In the genomic region with DNA sequence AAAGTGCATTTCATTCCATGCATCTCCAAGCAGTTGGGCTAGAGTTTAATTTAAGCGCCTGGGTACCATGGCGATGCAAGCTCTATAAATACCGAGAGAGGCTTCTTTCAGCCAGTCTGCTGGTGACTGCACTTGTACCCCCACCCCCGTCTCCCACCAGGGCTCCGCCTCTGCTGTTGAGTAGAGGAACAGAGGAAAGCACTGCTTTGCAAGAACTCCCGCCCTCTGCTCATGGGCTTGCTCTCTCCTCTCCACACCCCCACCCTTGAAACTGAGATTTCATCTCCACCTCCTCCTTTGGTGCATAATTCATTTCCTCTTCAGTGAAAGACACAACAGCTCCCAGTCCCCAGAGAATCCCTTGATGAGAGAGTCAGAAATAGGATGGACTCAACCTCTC, we compare ENCODE assay signal across 18 cellular contexts. TPM values are rescaled to one million over a fixed set of nuclear protein-coding genes. Genes with fewer than 3 reads are reported as not detected.
A peak's percentile ranks its signal among the peaks of the same experiment; 100 is the strongest.
DNase-seq lines count a peak whose midpoint lies in the region; ATAC-seq and TF ChIP-seq lines count a peak whose summit lies in the region.
"Had no signal": no experiment of that assay in that cellular context is flagged by ENCODE, and none has a peak within 500 bp of the region (broad histone marks: within the 10 kb centered on the region; RNA-seq: fewer than 3 reads in every experiment).

No MANE protein-coding gene starts in this region.

- H3K4me3 Mint-ChIP-seq in GM23338 = peak overlapping the region; percentile 1; the same call in 1 of the 3 replicates
- H3K4me3 Mint-ChIP-seq in nephron progenitor cell = no peak overlapping the region
- H3K4me3 Mint-ChIP-seq: activated naive CD4-positive, alpha-beta T cell treated with anti-CD3 and anti-CD28 coated beads, Interleukin-2, amount 10 ng/mL, durations not matched to agents 7 days and 5 days; CD8-positive, alpha-beta memory T cell had no signal

- no peaks in the 10 kb centered on the region for H3K27me3 ChIP-seq in GM23338 (ENCODE audit: insufficient read depth)
- no peaks in the 10 kb centered on the region; the same call in 1 of the 2 replicates for H3K27me3 ChIP-seq in OCI-LY3 (ENCODE audit: low read depth, low read length)

- H3K27ac Mint-ChIP-seq in GM23338 (no peak overlapping the region), nephron progenitor cell (no peak overlapping the region)
- H3K27ac Mint-ChIP-seq: activated naive CD4-positive, alpha-beta T cell treated with anti-CD3 and anti-CD28 coated beads, Interleukin-2, amount 10 ng/mL, durations not matched to agents 7 days and 5 days; CD8-positive, alpha-beta memory T cell had no signal

- H3K4me1 Mint-ChIP-seq in GM23338 (peaks cover 50% of the 10 kb centered on the region), nephron progenitor cell (peaks cover 38% of the 10 kb centered on the region)

- H3K4me1 ChIP-seq in GM23338 (ENCODE audit: insufficient read depth) (peaks cover 9% of the 10 kb centered on the region), OCI-LY3 (ENCODE audit: low read length) (peaks cover 51% of the 10 kb centered on the region)

- H3K36me3 Mint-ChIP-seq in GM23338 (ENCODE audit: low read depth) = no peaks in the 10 kb centered on the region
- peaks cover 5% of the 10 kb centered on the region for H3K36me3 Mint-ChIP-seq in nephron progenitor cell (ENCODE audit: low read depth)
- H3K36me3 Mint-ChIP-seq: activated naive CD4-positive, alpha-beta T cell treated with anti-CD3 and anti-CD28 coated beads, Interleukin-2, amount 10 ng/mL, durations not matched to agents 7 days and 5 days had no signal

- no peaks in the 10 kb centered on the region; the same call in 2 of the 3 replicates for H3K9me3 Mint-ChIP-seq in GM23338
- H3K9me3 Mint-ChIP-seq in nephron progenitor cell = peaks cover 45% of the 10 kb centered on the region

- no peak overlapping the region for H3K9ac ChIP-seq in OCI-LY3 (ENCODE audit: low read length)

- H3K9me3 ChIP-seq in OCI-LY3 (ENCODE audit: insufficient read depth, low read length) = peaks cover 23% of the 10 kb centered on the region; the same call in 1 of the 2 replicates
- H3K9me3 ChIP-seq: neutrophil had no signal

- no peaks in the 10 kb centered on the region for H3F3A ChIP-seq in GM23338 (replicated peaks; ENCODE audit: low read depth)

- DNase-seq in NCI-H1436 (lab: John Stamatoyannopoulos, UW) = peak; percentile 36
- no peak for DNase-seq in NCI-H1436 treated with DMSO at 0.1 percent for 48 hours (lab: John Stamatoyannopoulos, UW)
- peak; percentile 84 for DNase-seq in GM23338 (ENCODE audit: low spot score)
- DNase-seq in nephron progenitor cell = peak; percentile 23
- no peak for DNase-seq in DMS53 treated with DMSO at 0.1 percent for 48 hours (lab: John Stamatoyannopoulos, UW; ENCODE audit: unreplicated experiment)
- DNase-seq: activated CD4-positive, CD25-positive, alpha-beta regulatory T cell; activated naive CD4-positive, alpha-beta T cell treated with anti-CD3 and anti-CD28 coated beads, Interleukin-2, amount 10 ng/mL, durations not matched to agents 7 days and 5 days; CD8-positive, alpha-beta memory T cell; mammary epithelial cell; MM.1S; stimulated activated naive CD4-positive, alpha-beta T cell treated with Interleukin-2 at 50 U/mL for 16 hours; T-helper 1 cell had no signal

- peak overlapping the region; percentile 5; the same call in 1 of the 2 replicates for H2AFZ ChIP-seq in GM23338
- H2AFZ ChIP-seq in OCI-LY3 (ENCODE audit: low read depth, low read length) = no peak overlapping the region

- H3K27me3 Mint-ChIP-seq in GM23338 (ENCODE audit: insufficient read depth, low read depth, poor library complexity) (peaks cover 9% of the 10 kb centered on the region), nephron progenitor cell (ENCODE audit: low read depth, poor library complexity) (peaks cover 29% of the 10 kb centered on the region)

- H3K79me2 ChIP-seq in GM23338 (replicated peaks; ENCODE audit: insufficient read depth) (no peaks in the 10 kb centered on the region), OCI-LY3 (ENCODE audit: low read length) (no peaks in the 10 kb centered on the region)

- no peaks in the 10 kb centered on the region for H3K36me3 ChIP-seq in GM23338 (ENCODE audit: insufficient read depth)
- peaks cover 10% of the 10 kb centered on the region for H3K36me3 ChIP-seq in OCI-LY3 (replicated peaks; ENCODE audit: low read depth, low read length)
- H3K36me3 ChIP-seq: neutrophil had no signal

- H4K20me1 ChIP-seq in GM23338 (replicated peaks; ENCODE audit: insufficient read depth) = no peaks in the 10 kb centered on the region
- no peaks in the 10 kb centered on the region for H4K20me1 ChIP-seq in OCI-LY3 (ENCODE audit: insufficient read depth, low read length)

- ATAC-seq in GM23338 (peak; percentile 72), HG03354 (IDR thresholded peaks at IDR 0.05; ENCODE audit: poor library complexity, severe bottlenecking, unreplicated experiment) (no peak), HG03432 (IDR thresholded peaks at IDR 0.05; ENCODE audit: unreplicated experiment) (no peak)
- ATAC-seq: A549 had no signal

- H3K4me3 ChIP-seq in GM23338 (no peak overlapping the region), OCI-LY3 (ENCODE audit: low read length) (0 out of 2 replicates have a peak overlapping the region, but pooled peaks have one; percentile 24)
- H3K4me3 ChIP-seq: A549, skin epidermis had no signal

- TF ChIP-seq CTCF in GM23338 (conservative IDR thresholded peaks at IDR 0.05; ENCODE audit: low read depth in 2 of 2) (no peak), OCI-LY3 (IDR thresholded peaks at IDR 0.05; ENCODE audit: low read depth, low read length) (no peak), nephron progenitor cell (IDR thresholded peaks at IDR 0.05) (no peak)

- H3K27ac ChIP-seq in GM23338 (ENCODE audit: low read depth) (no peak overlapping the region), OCI-LY3 (ENCODE audit: low read length) (no peak overlapping the region)
- H3K27ac ChIP-seq: neutrophil, skin epidermis had no signal

- peak overlapping the region; percentile 65 for H3K4me2 ChIP-seq in GM23338
- peak overlapping the region; percentile 41; the same call in 1 of the 2 replicates for H3K4me2 ChIP-seq in OCI-LY3 (ENCODE audit: low read length)
- H3K4me2 ChIP-seq: A549 had no signal

- no peaks in the 10 kb centered on the region for H3K9me2 ChIP-seq in GM23338 (ENCODE audit: insufficient read depth)

TF ChIP-seq in GM23338, 12 proteins besides CTCF, POLR2A, EP300 and RAD21:
- no peak for TF ChIP-seq ZNF331 (CRISPR knock-in tag; IDR thresholded peaks at IDR 0.05; ENCODE audit: low read depth)
- TF ChIP-seq EZH2 (IDR thresholded peaks at IDR 0.05; ENCODE audit: low read depth, unreplicated experiment) = no peak
- no peak for TF ChIP-seq NANOG (IDR thresholded peaks at IDR 0.05; ENCODE audit: borderline replicate concordance)
- no peak for TF ChIP-seq EZH2phosphoT487 (IDR thresholded peaks at IDR 0.05; ENCODE audit: unreplicated experiment)
- TF ChIP-seq POLR2AphosphoS5 (IDR thresholded peaks at IDR 0.05; ENCODE audit: low read depth) = no peak
- no peak for TF ChIP-seq ETS1 (IDR thresholded peaks at IDR 0.05)

RNA-seq across cellular contexts. Expression of gene WWC1, which starts 5.1 kb away (rescaled TPM):
- total RNA-seq in GM23338 (2014; rRNA removed; shearing (Covaris generic)) = 27.8 and 33.2 TPM in 2 replicates
- polyA plus RNA-seq in GM23338 (2016; fragmentation: Nextera tagmentation; extraction: Ambion mirVana) = 23.6 and 25.4 TPM in 2 replicates

Comparison
In these comparisons a context has a peak if more than half of its experiments do, and no peak if none do; other contexts are left out.
1. DNase-seq: peak in NCI-H1436 (single experiment), GM23338 (single experiment) and nephron progenitor cell (single experiment); none in NCI-H1436 treated with DMSO at 0.1 percent for 48 hours (single experiment) and DMS53 treated with DMSO at 0.1 percent for 48 hours (single experiment).